11 cellular contexts compared by ENCODE assay signal in genomic region chrX:24231169-24231568, GRCh38.
A peak's percentile ranks its signal among the peaks of the same experiment; 100 is the strongest.
DNase-seq lines count a peak whose midpoint lies in the region; ATAC-seq lines count a peak whose summit lies in the region.
"Had no signal": no experiment of that assay in that cellular context is flagged by ENCODE, and none has a peak within 500 bp of the region (broad histone marks: within the 10 kb centered on the region; RNA-seq: fewer than 3 reads in every experiment).

No MANE protein-coding gene starts in this region.

- intact Hi-C loops in posterior vena cava (cut with DNase I): no loop called here

- DNase-seq in EH (ENCODE audit: low read depth): peak; percentile 81
- peak; percentile 41 for DNase-seq in HK-2 (ENCODE audit: unreplicated experiment)
- DNase-seq in brain pericyte (ENCODE audit: low read depth, low spot score): peak; percentile 50
- DNase-seq in myocyte (ENCODE audit: low read depth): peak; percentile 65
- DNase-seq in posterior vena cava (ENCODE audit: low spot score): no peak
- DNase-seq: esophagus squamous epithelium, right lobe of liver, upper lobe of left lung had no signal

- no peak for ATAC-seq in HG03432 (IDR thresholded peaks at IDR 0.05; ENCODE audit: unreplicated experiment)
- no peak for ATAC-seq in GM18870 (IDR thresholded peaks at IDR 0.05; ENCODE audit: unreplicated experiment)
- no peak for ATAC-seq in HG02623 (IDR thresholded peaks at IDR 0.05; ENCODE audit: unreplicated experiment)
